ENCODE assay signal across 1 cellular context in the genomic region with DNA sequence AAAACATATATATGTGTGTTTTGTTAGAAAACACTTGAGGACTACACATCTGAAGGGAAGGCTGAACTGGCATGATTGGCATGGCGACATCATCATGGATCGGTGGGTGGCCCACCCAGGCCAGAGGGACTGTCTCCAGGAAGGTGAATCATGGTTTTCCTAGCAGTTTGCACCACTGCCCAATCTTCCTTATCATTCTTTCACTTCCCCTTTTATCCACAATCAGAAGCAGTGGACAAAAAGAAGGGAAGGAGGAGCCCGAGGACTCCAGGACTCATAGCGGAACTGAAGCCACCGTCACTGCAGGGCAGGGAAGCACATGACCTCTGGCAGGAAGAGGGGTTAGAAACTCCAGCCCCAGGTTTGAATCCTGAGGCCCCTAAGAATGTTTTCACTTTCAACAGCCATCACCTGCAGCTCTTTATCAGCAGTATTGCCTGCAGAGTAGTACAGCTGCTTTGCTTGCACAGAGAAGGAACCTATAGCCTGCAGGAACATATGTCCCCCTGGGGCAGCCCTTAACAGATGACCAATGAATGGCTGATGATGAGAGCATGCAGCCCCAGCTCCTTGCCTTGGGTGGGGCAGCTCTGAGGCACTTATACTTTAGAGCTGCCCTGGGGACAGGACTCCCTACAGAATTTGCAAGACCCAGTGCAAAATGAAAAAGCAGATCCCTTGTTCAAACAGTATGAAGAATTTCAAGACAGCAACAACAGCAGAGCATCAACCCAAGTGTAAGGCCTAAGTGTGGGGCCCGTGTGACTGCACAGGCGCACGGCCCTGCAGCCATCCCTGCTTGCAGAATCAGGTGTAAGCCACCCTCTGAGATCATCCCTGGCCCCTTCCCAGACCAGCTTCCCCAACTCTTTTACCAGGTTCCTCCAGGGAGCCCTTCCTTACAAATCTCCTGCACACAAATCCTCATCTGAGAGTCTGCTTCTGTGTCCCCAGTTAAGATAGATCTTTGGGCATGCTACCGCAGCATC.
TF ChIP-seq lines count a peak whose summit lies in the region.

No MANE protein-coding gene starts in this region.

TF ChIP-seq in WTC11, 78 proteins besides CTCF, POLR2A, EP300 and RAD21 (continued from another document):
- no peak for TF ChIP-seq AR (CRISPR knock-in tag; IDR thresholded peaks at IDR 0.05)
- TF ChIP-seq IRF2 (CRISPR knock-in tag; IDR thresholded peaks at IDR 0.05; ENCODE audit: borderline replicate concordance, low read depth): no peak
TF ChIP-seq in WTC11: peak in this region for 0.
